In genomic region chr7:27834179-27834921, GRCh38 we compare ENCODE assay signal across 19 cellular contexts.
DNase-seq lines count a peak whose midpoint lies in the region; ATAC-seq, FAIRE-seq and TF ChIP-seq lines count a peak whose summit lies in the region.
"Had no signal": no experiment of that assay in that cellular context is flagged by ENCODE, and none has a peak within 500 bp of the region (broad histone marks: within the 10 kb centered on the region; RNA-seq: fewer than 3 reads in every experiment).

No MANE protein-coding gene starts in this region.

- no TSS peak for BruUV-seq in K562 (replicated peaks; lab: Mats Ljungman, UMichigan)

- TF ChIP-seq EP300 in K562 (IDR thresholded peaks at IDR 0.05; ENCODE audit: low read length) (no peak), transverse colon (IDR thresholded peaks at IDR 0.05; ENCODE audit: low read depth) (no peak)

- no peak overlapping the region for H3K4me2 ChIP-seq in K562 (ENCODE audit: insufficient read depth, low read length)

- H3K4me3 ChIP-seq in K562 (no peak overlapping the region), left ventricle myocardium inferior (no peak overlapping the region), transverse colon (no peak overlapping the region)
- H3K4me3 ChIP-seq: suprapubic skin had no signal

- FAIRE-seq in K562 (lab: Jason Lieb, UNC), result no peak
- FAIRE-seq: islet of Langerhans had no signal

- 44% methylated on average over 7 of the region's 7 CpGs for WGBS in K562 (ENCODE audit: insufficient coverage, low coverage, missing lambda C conversion rate)
- WGBS in transverse colon (ENCODE audit: low coverage in 1 of 2), 2 donors, result 87 to 100% methylated on average over 1 to 7 of the region's 7 CpGs

- intact Hi-C loops in K562 (cut with micrococcal nuclease) (no loop called here), left ventricle myocardium inferior (cut with micrococcal nuclease) (no loop called here), transverse colon (cut with DNase I; ENCODE audit: low total_unique reads) (no loop called here)

- DNase-seq in ELF-1 (ENCODE audit: low read depth, low spot score), result peak; percentile 6
- no peak for DNase-seq in K562 (ENCODE audit: extremely low read depth in 1 of 4, low spot score in 3 of 4)
- DNase-seq in left ventricle myocardium inferior, result peak; percentile 32
- DNase-seq in renal cortical epithelial cell (ENCODE audit: low read depth), result peak; percentile 30
- no peak for DNase-seq in transverse colon
- DNase-seq in activated T-cell treated with anti-CD3 and anti-CD28 coated beads for 4 hours, result no peak
- DNase-seq in T-helper 9 cell, result no peak
- DNase-seq: activated CD4-positive, alpha-beta T cell treated with anti-CD3 and anti-CD28 coated beads, Interleukin-2, amount 10 ng/mL, durations not matched to agents 24 days and 14 days; activated naive CD4-positive, alpha-beta T cell treated with Interleukin-2 at 50 U/mL for 16 hours; glutamatergic neuron; NCI-H1930; NCI-H526 treated with DMSO at 0.1 percent for 48 hours; PC-3; stimulated activated CD4-positive, alpha-beta T cell treated with anti-CD3 and anti-CD28 coated beads, Interleukin-1b, Interleukin-23, amount 100 ng/mL, for 48 hours had no signal

- TF ChIP-seq CTCF in K562 (IDR thresholded peaks at IDR 0.05 in 2 of 3, conservative IDR thresholded peaks at IDR 0.05 in 1 of 3; ENCODE audit: insufficient read depth in 2 of 3, low read depth in 1 of 3, low read length in 3 of 3), result no peak
- TF ChIP-seq CTCF in left ventricle myocardium inferior (IDR thresholded peaks at IDR 0.05; ENCODE audit: borderline replicate concordance), result no peak
- no peak for TF ChIP-seq CTCF in transverse colon (IDR thresholded peaks at IDR 0.05)

- H3K4me1 ChIP-seq in K562 (replicated peaks in 1 of 2; ENCODE audit: control insufficient read depth in 2 of 2, insufficient read depth in 2 of 2, low read length in 2 of 2) (no peaks in the 10 kb centered on the region), left ventricle myocardium inferior (peaks cover 25% of the 10 kb centered on the region), transverse colon (no peaks in the 10 kb centered on the region)
- H3K4me1 ChIP-seq: suprapubic skin had no signal

- POLR2A ChIA-PET in K562 (lab: Yijun Ruan, JAX), result interaction anchor here (0.9 kb wide), 1 partner anchor 172 kb away, joined by 3 read pairs; no protein-coding TSS in a partner anchor

- no peak for TF ChIP-seq RAD21 in K562 (CRISPR knock-in tag; conservative IDR thresholded peaks at IDR 0.05 in 1 of 2, IDR thresholded peaks at IDR 0.05 in 1 of 2)

- H3K27me3 ChIP-seq in K562 (ENCODE audit: control insufficient read depth in 2 of 2, insufficient read depth in 2 of 2, low read length in 2 of 2), result peaks cover 10 to 21% of the 10 kb centered on the region in 2 experiments
- H3K27me3 ChIP-seq in left ventricle myocardium inferior (ENCODE audit: low read depth), result no peaks in the 10 kb centered on the region
- H3K27me3 ChIP-seq in transverse colon, result no peaks in the 10 kb centered on the region
- H3K27me3 ChIP-seq: neutrophil, suprapubic skin had no signal

- TF ChIP-seq POLR2A in K562 (conservative IDR thresholded peaks at IDR 0.05) (no peak), transverse colon (IDR thresholded peaks at IDR 0.05) (no peak)

- H3K9ac ChIP-seq in K562 (ENCODE audit: insufficient read depth in 1 of 2, low read depth in 2 of 2, low read length in 2 of 2), result no peak overlapping the region

- H3K27ac ChIP-seq in K562 (ENCODE audit: extremely low read depth, low read depth, low read length) (no peak overlapping the region; the same call in 2 of the 3 replicates), left ventricle myocardium inferior (replicated peaks) (peak overlapping the region; percentile 86), transverse colon (peak overlapping the region in 1 of 4 donors; percentile 4)
- H3K27ac ChIP-seq: neutrophil, suprapubic skin had no signal

- CTCF ChIA-PET in K562 (lab: Yijun Ruan, JAX; ENCODE audit: low intra/inter-chr PET ratio), result no interaction called here

- H3K79me2 ChIP-seq in K562 (ENCODE audit: control insufficient read depth, insufficient read depth, low read length), result no peaks in the 10 kb centered on the region

- H4K20me1 ChIP-seq in K562 (replicated peaks; ENCODE audit: control insufficient read depth, insufficient read depth, low read length), result no peaks in the 10 kb centered on the region

- in situ Hi-C loops in K562 (cut with MboI) (no loop called here), transverse colon (cut with MboI; ENCODE audit: low pct_ligation_motif_present in 1 of 4, low pct_unique_long_range_greater_than_20kb in 1 of 4, low sequenced_read_pairs in 3 of 4) (no loop called here)

- ATAC-seq in K562 (peak; percentile 58), HG03378 (IDR thresholded peaks at IDR 0.05; ENCODE audit: unreplicated experiment) (no peak)
- ATAC-seq: PC-3, sciatic nerve had no signal

- H3K9me3 ChIP-seq in K562 (replicated peaks; ENCODE audit: control insufficient read depth, insufficient read depth, low read depth, low read length) (no peaks in the 10 kb centered on the region), left ventricle myocardium inferior (replicated peaks) (no peaks in the 10 kb centered on the region), transverse colon (no peaks in the 10 kb centered on the region)
- H3K9me3 ChIP-seq: neutrophil, suprapubic skin had no signal

- H2AFZ ChIP-seq in K562 (ENCODE audit: low read depth, low read length), result no peak overlapping the region

- H3K36me3 ChIP-seq in K562 (ENCODE audit: control insufficient read depth, insufficient read depth, low read length) (no peaks in the 10 kb centered on the region), left ventricle myocardium inferior (peaks cover 17% of the 10 kb centered on the region), transverse colon (peaks cover 0 to 7% (median 3%) of the 10 kb centered on the region in 4 donors)

- H3K9me1 ChIP-seq in K562 (ENCODE audit: control insufficient read depth, insufficient read depth, low read length), result no peaks in the 10 kb centered on the region

TF ChIP-seq in K562, 482 proteins besides CTCF, POLR2A, EP300 and RAD21 (continues in another document):
- TF ChIP-seq RBM15 (IDR thresholded peaks at IDR 0.05; ENCODE audit: insufficient read depth, low read length) (no peak), ZNF253 (CRISPR knock-in tag; conservative IDR thresholded peaks at IDR 0.05) (no peak), ATF6 (CRISPR knock-in tag; IDR thresholded peaks at IDR 0.05) (no peak), ZNF830 (CRISPR knock-in tag; IDR thresholded peaks at IDR 0.05) (no peak), ATF7 (IDR thresholded peaks at IDR 0.05) (no peak), PHF21A (IDR thresholded peaks at IDR 0.05; ENCODE audit: borderline replicate concordance, low read depth) (no peak), CHAMP1 (IDR thresholded peaks at IDR 0.05) (no peak), ZNF347 (CRISPR knock-in tag; IDR thresholded peaks at IDR 0.05; ENCODE audit: low read depth) (no peak)

Comparison
In these comparisons a context has a peak if more than half of its experiments do, and no peak if none do; other contexts are left out.
1. DNase-seq: peak in ELF-1 (single experiment), left ventricle myocardium inferior (single experiment) and renal cortical epithelial cell (single experiment); none in K562 (0 of 4), transverse colon (single experiment), activated T-cell treated with anti-CD3 and anti-CD28 coated beads for 4 hours (single experiment) and T-helper 9 cell (single experiment).